1 cellular context compared by ENCODE assay signal in genomic region chr16:29925173-29925804, GRCh38.
TF ChIP-seq lines count a peak whose summit lies in the region.

No MANE protein-coding gene starts in this region.

TF ChIP-seq in GM12878, 131 proteins besides CTCF, POLR2A, EP300 and RAD21:
- TF ChIP-seq SREBF1 (IDR thresholded peaks at IDR 0.05; ENCODE audit: low read length) = no peak
- no peak for TF ChIP-seq BCL3 (IDR thresholded peaks at IDR 0.05; ENCODE audit: borderline replicate concordance, insufficient read depth, low read depth, low read length, poor library complexity, severe bottlenecking)
- TF ChIP-seq HDAC6 (IDR thresholded peaks at IDR 0.05; ENCODE audit: unreplicated experiment) = no peak
- TF ChIP-seq NR2C2 (IDR thresholded peaks at IDR 0.05; ENCODE audit: borderline replicate concordance, control insufficient read depth, insufficient read length, low read depth) = no peak
- no peak for TF ChIP-seq MLLT1 (IDR thresholded peaks at IDR 0.05)
- TF ChIP-seq CHD1 (IDR thresholded peaks at IDR 0.05; ENCODE audit: low read depth, low read length) = no peak
- TF ChIP-seq SPI1 (IDR thresholded peaks at IDR 0.05; ENCODE audit: borderline replicate concordance, insufficient read depth, low read depth, low read length) = no peak
- TF ChIP-seq RBBP5 (conservative IDR thresholded peaks at IDR 0.05) = no peak
- TF ChIP-seq SIX5 (IDR thresholded peaks at IDR 0.05; ENCODE audit: low read depth, low read length, severe bottlenecking) = no peak
- TF ChIP-seq STAT3 (IDR thresholded peaks at IDR 0.05; ENCODE audit: low read depth, low read length) = no peak
- no peak for TF ChIP-seq IRF5 (IDR thresholded peaks at IDR 0.05; ENCODE audit: borderline replicate concordance)
- TF ChIP-seq POLR2AphosphoS5 (IDR thresholded peaks at IDR 0.05; ENCODE audit: low read length) = no peak
